In genomic region chr9:97501972-97502221, GRCh38 we compare ENCODE assay signal across 9 cellular contexts. TPM values are rescaled to one million over a fixed set of nuclear protein-coding genes. Genes with fewer than 3 reads are reported as not detected.
DNase-seq lines count a peak whose midpoint lies in the region; ATAC-seq and TF ChIP-seq lines count a peak whose summit lies in the region.
"Had no signal": no experiment of that assay in that cellular context is flagged by ENCODE, and none has a peak within 500 bp of the region (broad histone marks: within the 10 kb centered on the region; RNA-seq: fewer than 3 reads in every experiment).

No MANE protein-coding gene starts in this region.

- BruUV-seq in mammary epithelial cell (replicated peaks; lab: Mats Ljungman, UMichigan), result no TSS peak

- dilution Hi-C loops in mammary epithelial cell (cut with HindIII; ENCODE audit: low sequenced_read_pairs), result no loop called here

- peak overlapping the region; percentile 40 to 46 (median 45) for H3K4me3 ChIP-seq in mammary epithelial cell (replicated peaks in 1 of 3; ENCODE audit: insufficient read depth in 1 of 3, low read depth in 2 of 3, low read length in 3 of 3)
- H3K4me3 ChIP-seq in mucosa of rectum (ENCODE audit: low read length in 2 of 2), result peak overlapping the region; percentile 60 to 68

- in situ Hi-C loops in mammary epithelial cell (cut with MboI; ENCODE audit: low sequenced_read_pairs in 2 of 2), result no loop called here

- H3K4me2 ChIP-seq in mammary epithelial cell (ENCODE audit: insufficient read depth, low read depth, low read length), result peak overlapping the region; percentile 96

- no peaks in the 10 kb centered on the region for H3K79me2 ChIP-seq in mammary epithelial cell (ENCODE audit: insufficient read depth, low read length)

- CTCF ChIA-PET in mammary epithelial cell (lab: Charles Lee; ENCODE audit: low non-redundant PET), result interaction anchor here (1.7 kb wide), 1 partner anchor 97 kb away, joined by 6 read pairs; no protein-coding TSS in a partner anchor

- DNase-seq in NCI-H1092 treated with DMSO at 0.1 percent for 48 hours (lab: John Stamatoyannopoulos, UW) (peak; percentile 23), NCI-H1092 (lab: John Stamatoyannopoulos, UW) (no peak), mammary epithelial cell (no peak), dedifferentiated amniotic fluid mesenchymal stem cell (ENCODE audit: extremely low spot score) (no peak), CD1c-positive myeloid dendritic cell (ENCODE audit: extremely low spot score) (no peak), NCI-H2196 (lab: John Stamatoyannopoulos, UW; ENCODE audit: unreplicated experiment) (no peak)

- ATAC-seq in HG03095 (IDR thresholded peaks at IDR 0.05; ENCODE audit: unreplicated experiment), result peak; percentile 37

- H3K36me3 ChIP-seq in mammary epithelial cell (ENCODE audit: insufficient read depth, low read length) (no peaks in the 10 kb centered on the region), mucosa of rectum (ENCODE audit: control insufficient read depth in 2 of 2, insufficient read depth in 2 of 2, low read length in 2 of 2) (peaks cover under 1 to 1% of the 10 kb centered on the region in 2 donors)

- no peak overlapping the region for H3K27ac ChIP-seq in mammary epithelial cell (ENCODE audit: insufficient read depth, low read depth, low read length)
- H3K27ac ChIP-seq in mucosa of rectum (ENCODE audit: low read depth in 2 of 2, low read length in 2 of 2), result peak overlapping the region in 1 of 2 donors; percentile 16
- H3K27ac ChIP-seq: 22Rv1 had no signal

- peak overlapping the region; percentile 83 for H2AFZ ChIP-seq in mammary epithelial cell (ENCODE audit: low read depth, low read length)

- H3K9me3 ChIP-seq in mammary epithelial cell (replicated peaks; ENCODE audit: insufficient read depth, low read length) (no peaks in the 10 kb centered on the region), mucosa of rectum (ENCODE audit: control insufficient read depth in 2 of 2, low read length in 2 of 2) (no peaks in the 10 kb centered on the region)

- no peak for TF ChIP-seq CTCF in mammary epithelial cell (conservative IDR thresholded peaks at IDR 0.05 in 1 of 2, IDR thresholded peaks at IDR 0.05 in 1 of 2; ENCODE audit: extremely low read depth in 1 of 2, insufficient read depth in 1 of 2, low read depth in 1 of 2, low read length in 2 of 2)

- H3K4me1 ChIP-seq in mammary epithelial cell (ENCODE audit: insufficient read depth, low read length) (peaks cover 13% of the 10 kb centered on the region), mucosa of rectum (ENCODE audit: control insufficient read depth in 2 of 2, insufficient read depth in 2 of 2, low read length in 2 of 2) (peaks cover 12 to 19% of the 10 kb centered on the region in 2 donors)

- WGBS in mammary epithelial cell (ENCODE audit: low coverage, missing lambda C conversion rate), result 2% methylated on average over 18 of the region's 30 CpGs

- H3K9ac ChIP-seq in mammary epithelial cell (ENCODE audit: insufficient read depth, low read length) (no peak overlapping the region), mucosa of rectum (ENCODE audit: low read depth in 1 of 2, low read length in 2 of 2) (peak overlapping the region; percentile 41 to 48)

- no peaks in the 10 kb centered on the region for H4K20me1 ChIP-seq in mammary epithelial cell (ENCODE audit: insufficient read depth, low read length)

- intact Hi-C loops in mammary epithelial cell (cut with micrococcal nuclease), result no loop called here

- H3K27me3 ChIP-seq in mammary epithelial cell (ENCODE audit: insufficient read depth, low read length) (peaks cover 19% of the 10 kb centered on the region), mucosa of rectum (ENCODE audit: control insufficient read depth in 2 of 2, insufficient read depth in 2 of 2, low read length in 2 of 2) (peaks cover 24 to 26% of the 10 kb centered on the region in 2 donors)

RNA-seq across cellular contexts. Expression of gene TMOD1, which starts 0.4 kb away (rescaled TPM):
- under 1 TPM in 1 of 2 donors, not detected in 1; 0.19 TPM for total RNA-seq in mammary epithelial cell
- polyA plus RNA-seq in mammary epithelial cell, result 0.08 TPM
- polyA minus RNA-seq in mammary epithelial cell, result not detected
